ENCODE assay signal across 9 cellular contexts in the genomic region with DNA sequence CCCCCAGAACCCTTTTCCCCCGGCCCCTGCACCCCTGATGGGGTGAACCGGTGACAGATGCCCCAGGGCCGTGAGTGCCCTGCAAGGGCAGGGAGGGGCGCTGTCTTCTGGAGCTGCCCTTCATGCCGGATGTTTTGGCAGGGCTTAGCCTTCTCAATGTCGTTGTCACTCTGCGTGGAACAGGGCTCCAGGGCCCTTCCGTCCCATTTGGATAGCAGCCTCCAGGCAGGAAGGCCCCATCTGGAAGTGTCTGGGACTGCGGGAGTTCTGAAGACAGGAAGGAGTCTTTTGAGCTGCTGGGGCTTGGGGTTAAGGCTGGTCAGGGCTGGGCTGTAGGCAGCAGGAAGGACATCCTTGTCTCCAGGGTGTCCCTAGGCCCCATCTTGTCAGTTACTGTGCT. TPM values are rescaled to one million over a fixed set of nuclear protein-coding genes. Genes with fewer than 3 reads are reported as not detected.
DNase-seq lines count a peak whose midpoint lies in the region; ATAC-seq and TF ChIP-seq lines count a peak whose summit lies in the region.
"Had no signal": no experiment of that assay in that cellular context is flagged by ENCODE, and none has a peak within 500 bp of the region (broad histone marks: within the 10 kb centered on the region; RNA-seq: fewer than 3 reads in every experiment).

No MANE protein-coding gene starts in this region.

- H3K27ac ChIP-seq in adrenal gland, result peak overlapping the region in 4 of 5 donors; percentile 61 to 91 (median 76)
- H3K27ac ChIP-seq in skeletal muscle tissue (ENCODE audit: low read depth, low read length), result peak overlapping the region; percentile 64

- H3K9me3 ChIP-seq in adrenal gland (replicated peaks in 1 of 3), result no peaks in the 10 kb centered on the region
- H3K9me3 ChIP-seq in skeletal muscle tissue (ENCODE audit: control insufficient read depth in 3 of 3, low read length in 3 of 3), result no peaks in the 10 kb centered on the region

- intact Hi-C loops in adrenal gland (cut with DNase I) (no loop called here), left cardiac atrium (cut with DNase I) (no loop called here)

- WGBS in adrenal gland, 4 donors, result 14 to 30% (median 24%) methylated on average over 1 to 9 of the region's 9 CpGs

- H3K36me3 ChIP-seq in adrenal gland (replicated peaks in 1 of 2) (peaks cover 0 to 29% of the 10 kb centered on the region in 2 donors), skeletal muscle tissue (ENCODE audit: control insufficient read depth in 3 of 3, insufficient read depth in 3 of 3, low read length in 3 of 3) (peaks cover 4 to 15% (median 13%) of the 10 kb centered on the region in 3 donors)

- peak; percentile 22 for DNase-seq in GM10266 (ENCODE audit: extremely low spot score)
- DNase-seq in adrenal gland, result peak in 5 of 7 donors; percentile 53 to 85 (median 65)
- no peak for DNase-seq in left cardiac atrium
- no peak for DNase-seq in amygdala (lab: John Stamatoyannopoulos, UW)
- DNase-seq in NCI-H2081 (lab: John Stamatoyannopoulos, UW), result no peak
- DNase-seq: T-helper 1 cell had no signal

- no peak for TF ChIP-seq POLR2A in adrenal gland (IDR thresholded peaks at IDR 0.05)

- peak overlapping the region; percentile 21 to 62 (median 32) for H3K9ac ChIP-seq in skeletal muscle tissue (ENCODE audit: low read depth in 1 of 3, low read length in 3 of 3)

- H3K27me3 ChIP-seq in adrenal gland, result no peaks in the 10 kb centered on the region
- H3K27me3 ChIP-seq in skeletal muscle tissue (ENCODE audit: control insufficient read depth in 3 of 3, insufficient read depth in 3 of 3, low read length in 3 of 3), result no peaks in the 10 kb centered on the region

- peak overlapping the region in 1 of 4 donors; percentile 7 for H3K4me3 ChIP-seq in adrenal gland
- H3K4me3 ChIP-seq in skeletal muscle tissue (ENCODE audit: low read length in 3 of 3), result peak overlapping the region in 2 of 3 donors; percentile 14 to 35

- ATAC-seq in left cardiac atrium (peak; percentile 23 to 24), GM21619 (IDR thresholded peaks at IDR 0.05; ENCODE audit: unreplicated experiment) (no peak), GM18909 (IDR thresholded peaks at IDR 0.05; ENCODE audit: poor library complexity, unreplicated experiment) (no peak)

- TF ChIP-seq CTCF in GM10266 (IDR thresholded peaks at IDR 0.05; ENCODE audit: control insufficient read depth, insufficient read depth, low read depth, missing control alignments) (no peak), adrenal gland (IDR thresholded peaks at IDR 0.05) (peak in 3 of 6 experiments; percentile 14 to 36 (median 25))

- H3K4me1 ChIP-seq in adrenal gland (replicated peaks in 1 of 2) (peaks cover 37 to 58% of the 10 kb centered on the region in 2 donors), skeletal muscle tissue (ENCODE audit: control insufficient read depth in 3 of 3, insufficient read depth in 3 of 3, low read length in 3 of 3) (peaks cover 37 to 52% (median 42%) of the 10 kb centered on the region in 3 donors)

RNA-seq across cellular contexts. Expression of a gene that starts 4.6 kb away (rescaled TPM):
- 10 to 100 TPM; 20.6 to 52.1 (median 39.6) TPM for total RNA-seq in adrenal gland
- polyA plus RNA-seq in adrenal gland, result 10 to 100 TPM in 2 of 3 donors, 1 to 10 TPM in 1; 5.3 to 21.3 (median 20.4) TPM
- 10 to 100 TPM; 13.4 to 21.5 TPM for total RNA-seq in left cardiac atrium
- 8.4 TPM for total RNA-seq in skeletal muscle tissue

RNA-seq across cellular contexts. Expression of a gene that starts 8.6 kb away (rescaled TPM):
- total RNA-seq in adrenal gland (10 to 100 TPM in 1 of 8 donors, 1 to 10 TPM in 7; 1.1 to 12.7 (median 6.7) TPM), left cardiac atrium (1 to 10 TPM; 4.1 to 7.2 TPM), skeletal muscle tissue (3.7 TPM)
- 10 to 100 TPM in 2 of 3 donors, 1 to 10 TPM in 1; 2.4 to 21.0 (median 14.7) TPM for polyA plus RNA-seq in adrenal gland

RNA-seq across cellular contexts. Expression of a gene that starts 31.6 kb away (rescaled TPM):
- total RNA-seq in adrenal gland (1,000 to 10,000 TPM in 3 of 8 donors, 100 to 1,000 TPM in 4, 10 to 100 TPM in 1; 64.3 to 1,661 (median 335) TPM), left cardiac atrium (100 to 1,000 TPM; 405 to 657 TPM), skeletal muscle tissue (26.1 TPM)
- 1,000 to 10,000 TPM in 2 of 3 donors, 100 to 1,000 TPM in 1; 216 to 6,838 (median 2,645) TPM for polyA plus RNA-seq in adrenal gland

RNA-seq across cellular contexts. Expression of a gene that starts 36.5 kb away (rescaled TPM):
- total RNA-seq in adrenal gland, result under 1 TPM; 0.11 to 0.96 (median 0.27) TPM
- polyA plus RNA-seq in adrenal gland, result under 1 TPM in 2 of 3 donors, not detected in 1; 0.27 to 0.40 TPM
- under 1 TPM in 1 of 2 donors, not detected in 1; 0.12 TPM for total RNA-seq in left cardiac atrium
- total RNA-seq in skeletal muscle tissue, result not detected

RNA-seq across cellular contexts. Expression of a gene that starts 57.4 kb away (rescaled TPM):
- total RNA-seq in adrenal gland (10 to 100 TPM; 35.2 to 73.7 (median 49.4) TPM), left cardiac atrium (10 to 100 TPM; 46.7 to 47.7 TPM), skeletal muscle tissue (24.5 TPM)
- polyA plus RNA-seq in adrenal gland, result 10 to 100 TPM; 23.2 to 34.7 (median 30.4) TPM

Comparison
In these comparisons a context has a peak if more than half of its experiments do, and no peak if none do; other contexts are left out.
1. DNase-seq: peak in GM10266 (single experiment) and adrenal gland (5 of 7); none in left cardiac atrium (single experiment), amygdala (0 of 56) and NCI-H2081 (0 of 2).
2. ATAC-seq: peak in left cardiac atrium (2 of 2); none in GM21619 (single experiment) and GM18909 (single experiment).